In genomic region chr10:62264702-62265436, GRCh38 we compare ENCODE assay signal across 1 cellular context.
TF ChIP-seq lines count a peak whose summit lies in the region.

No MANE protein-coding gene starts in this region.

TF ChIP-seq in HEK293, 187 proteins besides CTCF, POLR2A, EP300 and RAD21 (continued from another document):
- TF ChIP-seq ZNF600 (tag by site-specific recombination; IDR thresholded peaks at IDR 0.05): peak; percentile 68
- 0 out of 2 replicates have a peak, but pooled peaks have one; percentile 15 for TF ChIP-seq SP2 (tag by site-specific recombination; IDR thresholded peaks at IDR 0.05)
- TF ChIP-seq ZNF221 (tag by site-specific recombination; IDR thresholded peaks at IDR 0.05; ENCODE audit: borderline replicate concordance): no peak
- TF ChIP-seq ZNF654 (tag by site-specific recombination; IDR thresholded peaks at IDR 0.05; ENCODE audit: low read depth): peak; percentile 58
- TF ChIP-seq SP3 (tag by site-specific recombination; IDR thresholded peaks at IDR 0.05): peak; percentile 11; the same call in 1 of the 2 replicates
- TF ChIP-seq ZNF768 (tag by site-specific recombination; IDR thresholded peaks at IDR 0.05): no peak
- no peak for TF ChIP-seq ZBTB8A (tag by site-specific recombination; IDR thresholded peaks at IDR 0.05)
